Comparison of ENCODE assay signal across 24 cellular contexts in the genomic region with DNA sequence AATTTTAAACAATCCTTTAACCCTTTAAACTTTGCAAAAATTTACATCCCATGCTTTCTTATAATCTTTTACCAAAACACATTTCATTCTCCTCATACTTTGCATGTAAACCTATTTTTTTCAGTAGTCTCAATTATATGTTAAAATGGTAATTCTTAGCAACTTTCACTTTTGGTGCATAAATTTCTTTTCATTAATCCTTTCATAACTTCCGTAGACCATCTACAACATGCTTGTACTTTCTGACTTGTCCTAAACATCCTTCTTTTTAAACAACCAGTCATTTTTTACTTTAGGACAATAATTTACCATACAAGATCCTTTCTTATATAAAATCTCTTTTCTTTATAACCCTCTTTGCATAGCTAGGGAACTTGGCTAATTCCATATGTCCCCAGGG. TPM values are rescaled to one million over a fixed set of nuclear protein-coding genes. Genes with fewer than 3 reads are reported as not detected.
DNase-seq lines count a peak whose midpoint lies in the region; ATAC-seq, FAIRE-seq and TF ChIP-seq lines count a peak whose summit lies in the region.
"Had no signal": no experiment of that assay in that cellular context is flagged by ENCODE, and none has a peak within 500 bp of the region (broad histone marks: within the 10 kb centered on the region; RNA-seq: fewer than 3 reads in every experiment).

No MANE protein-coding gene starts in this region.

- H3K4me3 ChIP-seq in A549, result no peak overlapping the region
- H3K4me3 ChIP-seq: tibial nerve had no signal

- H3K4me1 ChIP-seq in A549, result no peaks in the 10 kb centered on the region
- H3K4me1 ChIP-seq: BE2C, Caco-2 had no signal

- no peak for TF ChIP-seq EP300 in A549 (IDR thresholded peaks at IDR 0.05)

- TF ChIP-seq CTCF in A549 (IDR thresholded peaks at IDR 0.05), result no peak
- TF ChIP-seq CTCF in CD4-positive, alpha-beta T cell (IDR thresholded peaks at IDR 0.05), result no peak

- H3K9me3 Mint-ChIP-seq in central memory CD8-positive, alpha-beta T cell, result no peaks in the 10 kb centered on the region
- no peaks in the 10 kb centered on the region for H3K9me3 Mint-ChIP-seq in CD4-positive, alpha-beta T cell

- CTCF ChIA-PET in A549 (lab: Yijun Ruan, JAX), result no interaction called here
- CTCF ChIA-PET in CD4-positive, alpha-beta T cell (lab: Charles Lee), result no interaction called here

- peak in 1 of 2 experiments; percentile 51 for DNase-seq in A549 (ENCODE audit: low read depth in 1 of 2, low spot score in 1 of 2)
- peak; percentile 48 for DNase-seq in ACHN
- peak; percentile 14 for DNase-seq in MV-4-11 (lab: John Stamatoyannopoulos, UW)
- no peak for DNase-seq in central memory CD8-positive, alpha-beta T cell (ENCODE audit: low spot score in 2 of 2)
- DNase-seq in nucleus accumbens (lab: John Stamatoyannopoulos, UW), result no peak
- no peak for DNase-seq in central memory CD4-positive, alpha-beta T cell
- DNase-seq in CD4-positive, alpha-beta T cell, result no peak
- DNase-seq: activated B cell treated with CpG ODN at 0.5 μM for 24 hours; activated CD8-positive, alpha-beta T cell treated with anti-CD3 and anti-CD28 coated beads for 36 hours; activated naive CD4-positive, alpha-beta T cell treated with anti-CD3 and anti-CD28 coated beads, Interleukin-2, amount 10 ng/mL, durations not matched to agents 7 days and 5 days; activated T-cell treated with anti-CD3 and anti-CD28 coated beads, Interleukin-2, amount 50 U/mL, for 24 hours; aorta; BE2C; naive thymus-derived CD8-positive, alpha-beta T cell; NCI-H1048; SK-N-SH; stimulated activated CD4-positive, alpha-beta T cell treated with anti-CD3 and anti-CD28 coated beads, Interleukin-2, amount 100 ng/mL, for 24 hours had no signal

- peaks cover 21% of the 10 kb centered on the region; the same call in 2 of the 3 replicates for H3K9me3 ChIP-seq in A549
- no peaks in the 10 kb centered on the region for H3K9me3 ChIP-seq in CD4-positive, alpha-beta T cell (ENCODE audit: control insufficient read depth, low read length)
- H3K9me3 ChIP-seq: BE2C had no signal

- no peaks in the 10 kb centered on the region for H3K27me3 ChIP-seq in CD4-positive, alpha-beta T cell (ENCODE audit: control insufficient read depth, insufficient read depth, low read length)
- H3K27me3 ChIP-seq: BE2C, tibial nerve had no signal

- peaks cover 4% of the 10 kb centered on the region for H3K36me3 Mint-ChIP-seq in central memory CD8-positive, alpha-beta T cell (ENCODE audit: insufficient read depth)
- peaks cover 66% of the 10 kb centered on the region for H3K36me3 Mint-ChIP-seq in CD4-positive, alpha-beta T cell (ENCODE audit: low read depth)

- peak; percentile 72 for FAIRE-seq in A549 (lab: Jason Lieb, UNC)
- FAIRE-seq: GM12892, H54, keratinocyte, RCC 7860 had no signal

- peak overlapping the region; percentile 75 for H3K27ac Mint-ChIP-seq in central memory CD8-positive, alpha-beta T cell (ENCODE audit: low read depth)
- H3K27ac Mint-ChIP-seq in CD4-positive, alpha-beta T cell, result no peak overlapping the region
- H3K27ac Mint-ChIP-seq: activated B cell treated with CpG ODN at 0.5 μM for 24 hours; activated CD8-positive, alpha-beta T cell treated with anti-CD3 and anti-CD28 coated beads for 36 hours; activated naive CD4-positive, alpha-beta T cell treated with anti-CD3 and anti-CD28 coated beads, Interleukin-2, amount 10 ng/mL, durations not matched to agents 7 days and 5 days; activated T-cell treated with anti-CD3 and anti-CD28 coated beads, Interleukin-2, amount 50 U/mL, for 24 hours; naive thymus-derived CD8-positive, alpha-beta T cell; stimulated activated naive CD8-positive, alpha-beta T cell treated with anti-CD3 and anti-CD28 coated beads, Interleukin-15, Interleukin-2, amounts not matched to agents 100 ng/mL and 50 ng/mL, for 24 hours had no signal

- no peak for ATAC-seq in A549
- no peak for ATAC-seq in central memory CD8-positive, alpha-beta T cell (replicated peaks; ENCODE audit: extremely low read depth, poor library complexity, severe bottlenecking)
- no peak for ATAC-seq in CD4-positive, alpha-beta T cell (ENCODE audit: poor library complexity)
- ATAC-seq: activated CD8-positive, alpha-beta T cell treated with anti-CD3 and anti-CD28 coated beads for 36 hours; naive thymus-derived CD8-positive, alpha-beta T cell had no signal

- H3K27me3 Mint-ChIP-seq in central memory CD8-positive, alpha-beta T cell, result no peaks in the 10 kb centered on the region
- H3K27me3 Mint-ChIP-seq in CD4-positive, alpha-beta T cell, result no peaks in the 10 kb centered on the region
- H3K27me3 Mint-ChIP-seq: activated B cell treated with CpG ODN at 0.5 μM for 24 hours; activated CD8-positive, alpha-beta T cell treated with anti-CD3 and anti-CD28 coated beads for 36 hours; activated naive CD4-positive, alpha-beta T cell treated with anti-CD3 and anti-CD28 coated beads, Interleukin-2, amount 10 ng/mL, durations not matched to agents 7 days and 5 days; activated T-cell treated with anti-CD3 and anti-CD28 coated beads, Interleukin-2, amount 50 U/mL, for 24 hours; naive thymus-derived CD8-positive, alpha-beta T cell; stimulated activated naive CD8-positive, alpha-beta T cell treated with anti-CD3 and anti-CD28 coated beads, Interleukin-15, Interleukin-2, amounts not matched to agents 100 ng/mL and 50 ng/mL, for 24 hours had no signal

- in situ Hi-C loops in ACHN (cut with HindIII; ENCODE audit: low pct_ligation_motif_present, low pct_unique_long_range_greater_than_20kb, low sequenced_read_pairs), result no loop called here

- peaks cover 33% of the 10 kb centered on the region for H3K4me1 Mint-ChIP-seq in central memory CD8-positive, alpha-beta T cell
- peaks cover 42% of the 10 kb centered on the region for H3K4me1 Mint-ChIP-seq in CD4-positive, alpha-beta T cell (ENCODE audit: low read depth)
- H3K4me1 Mint-ChIP-seq: activated naive CD4-positive, alpha-beta T cell treated with anti-CD3 and anti-CD28 coated beads, Interleukin-2, amount 10 ng/mL, durations not matched to agents 7 days and 5 days had no signal

- intact Hi-C loops in CD4-positive, alpha-beta T cell (cut with DNase I, micrococcal nuclease), result no loop called here

- no peak for TF ChIP-seq POLR2A in A549 (IDR thresholded peaks at IDR 0.05; ENCODE audit: low read length)

- 88% methylated on average over 1 of the region's 1 CpG for WGBS in A549 (ENCODE audit: missing lambda C conversion rate)

- TF ChIP-seq RAD21 in A549 (conservative IDR thresholded peaks at IDR 0.05 in 1 of 2, IDR thresholded peaks at IDR 0.05 in 1 of 2), result no peak

- H3K4me2 ChIP-seq in A549, result no peak overlapping the region
- H3K4me2 ChIP-seq: SK-N-SH had no signal

- H3K4me3 Mint-ChIP-seq in central memory CD8-positive, alpha-beta T cell, result no peak overlapping the region
- no peak overlapping the region for H3K4me3 Mint-ChIP-seq in CD4-positive, alpha-beta T cell
- H3K4me3 Mint-ChIP-seq: activated B cell treated with CpG ODN at 0.5 μM for 24 hours; activated CD8-positive, alpha-beta T cell treated with anti-CD3 and anti-CD28 coated beads for 36 hours; activated naive CD4-positive, alpha-beta T cell treated with anti-CD3 and anti-CD28 coated beads, Interleukin-2, amount 10 ng/mL, durations not matched to agents 7 days and 5 days; activated T-cell treated with anti-CD3 and anti-CD28 coated beads, Interleukin-2, amount 50 U/mL, for 24 hours; naive thymus-derived CD8-positive, alpha-beta T cell; stimulated activated naive CD8-positive, alpha-beta T cell treated with anti-CD3 and anti-CD28 coated beads, Interleukin-15, Interleukin-2, amounts not matched to agents 100 ng/mL and 50 ng/mL, for 24 hours had no signal

- H3K27ac ChIP-seq in A549, result no peak overlapping the region
- no peak overlapping the region for H3K27ac ChIP-seq in CD4-positive, alpha-beta T cell (ENCODE audit: low read depth, low read length)
- H3K27ac ChIP-seq: tibial nerve had no signal

- POLR2A ChIA-PET in A549 (lab: Yijun Ruan, JAX), result no interaction called here
- POLR2A ChIA-PET in CD4-positive, alpha-beta T cell (lab: Charles Lee), result no interaction called here

TF ChIP-seq in A549, 52 proteins besides CTCF, POLR2A, EP300 and RAD21:
- TF ChIP-seq ZFP36 (IDR thresholded peaks at IDR 0.05; ENCODE audit: borderline replicate concordance, partially characterized antibody) (peak; percentile 93), EHMT2 (IDR thresholded peaks at IDR 0.05; ENCODE audit: low read depth) (no peak)
TF ChIP-seq in A549: peak in this region for 1.

RNA-seq across cellular contexts. Expression of a gene that starts 19.5 kb away (rescaled TPM):
- polyA plus RNA-seq in A549 (2011; rRNA removed) (38.1 and 48.1 TPM in 2 replicates), A549 (2017; fragmentation: RNase III; extraction: RNeasy Plus Mini Kit Qiagen cat#74134 plus additional on column Dnase treatment) (25.2 to 26.0 TPM (median 25.6 TPM) in 3 replicates)
- polyA plus RNA-seq in A549 (2012; cell fraction: cytosol; rRNA removed), result 13.4 and 15.5 TPM in 2 replicates
- 4.8 and 6.1 TPM in 2 replicates for polyA plus RNA-seq in A549 (2012; cell fraction: nucleus; rRNA removed)
- 36.2 and 38.4 TPM in 2 replicates for polyA minus RNA-seq in A549 (2011; rRNA and poly(A)+ RNA removed)
- 10 to 100 TPM; 52.9 to 55.3 TPM for total RNA-seq in CD4-positive, alpha-beta T cell

Comparison
In these comparisons a context has a peak if more than half of its experiments do, and no peak if none do; other contexts are left out.
1. DNase-seq: peak in ACHN (single experiment) and MV-4-11 (single experiment); none in central memory CD8-positive, alpha-beta T cell (0 of 2), nucleus accumbens (0 of 56), central memory CD4-positive, alpha-beta T cell (single experiment) and CD4-positive, alpha-beta T cell (0 of 10).